Comparison of ENCODE assay signal across 10 cellular contexts in the genomic region with DNA sequence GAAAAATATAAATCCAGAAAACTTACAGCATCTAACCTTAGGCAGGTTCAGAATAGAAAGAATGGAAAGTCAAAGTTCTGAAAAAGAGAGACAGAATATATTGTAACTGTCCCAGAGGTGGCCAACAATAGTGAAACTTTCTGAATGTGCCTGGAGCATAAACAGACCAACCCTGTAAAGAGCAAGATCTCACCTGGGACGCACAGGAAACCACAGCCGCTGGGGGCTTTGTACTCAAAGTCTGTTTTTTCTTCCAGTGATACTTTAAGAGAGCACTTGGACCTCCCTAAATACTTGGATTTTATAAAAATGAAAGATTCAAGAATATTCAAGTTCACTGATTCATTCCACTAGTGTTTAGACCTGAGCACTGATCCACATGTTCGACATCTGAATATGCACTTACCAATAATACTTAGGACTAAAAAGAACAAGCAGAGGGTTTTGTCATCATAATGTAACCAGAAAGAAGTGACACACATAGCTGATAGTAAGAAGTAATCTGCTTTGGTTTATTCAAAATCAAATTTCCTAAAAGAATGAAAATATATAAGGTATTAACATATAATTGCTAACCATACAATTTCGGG. TPM values are rescaled to one million over a fixed set of nuclear protein-coding genes. Genes with fewer than 3 reads are reported as not detected.
DNase-seq lines count a peak whose midpoint lies in the region; ATAC-seq and TF ChIP-seq lines count a peak whose summit lies in the region.
"Had no signal": no experiment of that assay in that cellular context is flagged by ENCODE, and none has a peak within 500 bp of the region (broad histone marks: within the 10 kb centered on the region; RNA-seq: fewer than 3 reads in every experiment).

No MANE protein-coding gene starts in this region.

- ATAC-seq in GM19395 (IDR thresholded peaks at IDR 0.05; ENCODE audit: unreplicated experiment) (peak; percentile 93), HG03097 (IDR thresholded peaks at IDR 0.05; ENCODE audit: low FRiP score, unreplicated experiment) (peak; percentile 87)
- peak; percentile 71 to 72 for ATAC-seq in activated naive CD4-positive, alpha-beta T cell treated with anti-CD3 and anti-CD28 coated beads, Interleukin-2, amount 50 U/mL, for 72 hours
- ATAC-seq: esophagus mucosa had no signal

- peak overlapping the region in 1 of 2 donors; percentile 90 for H3K27ac Mint-ChIP-seq in activated naive CD4-positive, alpha-beta T cell treated with anti-CD3 and anti-CD28 coated beads, Interleukin-2, amount 50 U/mL, for 72 hours
- H3K27ac Mint-ChIP-seq: activated B cell treated with CpG ODN at 0.5 μM for 24 hours had no signal

- no peak overlapping the region for H3K4me3 ChIP-seq in GM06990 (replicated peaks; ENCODE audit: low read depth, low read length)

- TF ChIP-seq CTCF in GM06990 (IDR thresholded peaks at IDR 0.05; ENCODE audit: insufficient read depth, low read length, poor library complexity, severe bottlenecking): no peak

- peaks cover 0 to 44% of the 10 kb centered on the region in 2 donors for H3K36me3 Mint-ChIP-seq in activated naive CD4-positive, alpha-beta T cell treated with anti-CD3 and anti-CD28 coated beads, Interleukin-2, amount 50 U/mL, for 72 hours

- no peaks in the 10 kb centered on the region for H3K36me3 ChIP-seq in GM06990 (ENCODE audit: control insufficient read depth, insufficient read depth, low read length)

- no peaks in the 10 kb centered on the region for H3K9me3 Mint-ChIP-seq in activated naive CD4-positive, alpha-beta T cell treated with anti-CD3 and anti-CD28 coated beads, Interleukin-2, amount 50 U/mL, for 72 hours
- H3K9me3 Mint-ChIP-seq: activated B cell treated with CpG ODN at 0.5 μM for 24 hours had no signal

- H3K27me3 ChIP-seq in GM06990 (replicated peaks; ENCODE audit: control insufficient read depth, insufficient read depth, low read length): no peaks in the 10 kb centered on the region

- DNase-seq in GM06990 (ENCODE audit: extremely low read depth, insufficient read length) (peak; percentile 35), NCI-H345 treated with DMSO at 0.1 percent for 48 hours (lab: John Stamatoyannopoulos, UW; ENCODE audit: unreplicated experiment) (no peak), NCI-H82 treated with DMSO at 0.1 percent for 48 hours (lab: John Stamatoyannopoulos, UW; ENCODE audit: unreplicated experiment) (no peak), NCI-H1092 treated with DMSO at 0.1 percent for 48 hours (lab: John Stamatoyannopoulos, UW) (no peak)
- DNase-seq in activated naive CD4-positive, alpha-beta T cell treated with anti-CD3 and anti-CD28 coated beads, Interleukin-2, amount 50 U/mL, for 72 hours (ENCODE audit: low spot score in 2 of 2): no peak
- DNase-seq in stimulated activated CD4-positive, alpha-beta T cell treated with anti-CD3 and anti-CD28 coated beads, Interleukin-4, amount 100 ng/mL, for 4 hours: no peak
- DNase-seq: activated B cell treated with CpG ODN at 0.5 μM for 24 hours had no signal

RNA-seq across cellular contexts. Expression of gene ARAP2, which starts 35.3 kb away (rescaled TPM):
- total RNA-seq in activated naive CD4-positive, alpha-beta T cell treated with anti-CD3 and anti-CD28 coated beads, Interleukin-2, amount 50 U/mL, for 72 hours: 10 to 100 TPM; 24.5 to 90.8 TPM
